Comparison of ENCODE assay signal across 9 cellular contexts in the genomic region with DNA sequence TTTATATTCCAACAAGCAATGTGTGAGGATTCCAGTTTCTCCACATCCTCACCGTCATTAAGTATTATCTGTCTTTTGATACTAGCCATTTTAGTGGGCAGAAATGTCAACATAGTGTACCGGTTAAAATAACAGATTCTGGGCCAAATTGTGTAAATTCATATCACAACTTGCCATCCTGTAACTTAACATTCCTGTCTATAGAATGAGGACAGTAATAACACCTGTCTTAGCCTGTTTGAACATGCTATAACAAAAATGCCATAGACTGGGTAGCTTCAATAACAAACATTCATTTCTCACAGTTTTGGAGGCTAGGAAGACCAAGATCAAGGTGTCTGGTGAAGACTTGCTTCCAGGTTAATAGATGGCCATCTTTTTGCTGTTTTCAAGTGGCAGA.
"Had no signal": no experiment of that assay in that cellular context is flagged by ENCODE, and none has a peak within 500 bp of the region (broad histone marks: within the 10 kb centered on the region; RNA-seq: fewer than 3 reads in every experiment).

No MANE protein-coding gene starts in this region.

- H3K27ac Mint-ChIP-seq: HFFc6, IgD-negative memory B cell had no signal

- FAIRE-seq: HepG2 had no signal

- H3K27me3 Mint-ChIP-seq: IgD-negative memory B cell had no signal

- H3K4me1 Mint-ChIP-seq: IgD-negative memory B cell had no signal

- DNase-seq: GM23248, GOT3, H7, HFFc6 had no signal

- H3K4me3 ChIP-seq: GM23248, HAP-1 had no signal

- H3K9me3 Mint-ChIP-seq: HFFc6 had no signal

- ATAC-seq: HCT116, HepG2 had no signal

- H3K36me3 Mint-ChIP-seq: IgD-negative memory B cell had no signal

- H3K36me3 ChIP-seq: HAP-1 had no signal

- H3K27ac ChIP-seq: GM23248, HL-60 had no signal

- H3K9me3 ChIP-seq: HAP-1 had no signal

- H3K4me1 ChIP-seq: HAP-1 had no signal

- H3K4me3 Mint-ChIP-seq: HFFc6, IgD-negative memory B cell had no signal
